In genomic region chr11:56890584-56891305, GRCh38 we compare ENCODE assay signal across 31 cellular contexts.
"Had no signal": no experiment of that assay in that cellular context is flagged by ENCODE, and none has a peak within 500 bp of the region (broad histone marks: within the 10 kb centered on the region; RNA-seq: fewer than 3 reads in every experiment).

No MANE protein-coding gene starts in this region.

- H3K4me3 Mint-ChIP-seq: activated CD4-positive, alpha-beta T cell treated with anti-CD3 and anti-CD28 coated beads, Interleukin-2, amount 10 ng/mL, durations not matched to agents 7 days and 5 days; activated CD8-positive, alpha-beta T cell treated with anti-CD3 and anti-CD28 coated beads for 36 hours; activated naive CD4-positive, alpha-beta T cell treated with anti-CD3 and anti-CD28 coated beads, Interleukin-2, amount 10 ng/mL, durations not matched to agents 7 days and 5 days; activated naive CD8-positive, alpha-beta T cell treated with anti-CD3 and anti-CD28 coated beads for 36 hours; activated T-cell treated with anti-CD3 and anti-CD28 coated beads, Interleukin-2, amount 50 U/mL, for 72 hours had no signal

- H3K27ac ChIP-seq: brain microvascular endothelial cell, Peyer's patch, RWPE1, SJCRH30, VCaP had no signal

- H3K9me3 ChIP-seq: Peyer's patch, SJCRH30, SK-N-SH had no signal

- H3K27me3 Mint-ChIP-seq: activated CD8-positive, alpha-beta T cell treated with anti-CD3 and anti-CD28 coated beads for 36 hours; activated naive CD4-positive, alpha-beta T cell treated with anti-CD3 and anti-CD28 coated beads, Interleukin-2, amount 10 ng/mL, durations not matched to agents 7 days and 5 days; activated naive CD8-positive, alpha-beta T cell treated with anti-CD3 and anti-CD28 coated beads for 36 hours had no signal

- H3K36me3 ChIP-seq: brain microvascular endothelial cell, Peyer's patch, SJCRH30 had no signal

- DNase-seq: activated CD4-positive, alpha-beta T cell treated with anti-CD3 and anti-CD28 coated beads, Interleukin-2, amount 10 ng/mL, durations not matched to agents 7 days and 5 days; activated CD4-positive, CD25-positive, alpha-beta regulatory T cell; activated CD8-positive, alpha-beta memory T cell treated with anti-CD3 and anti-CD28 coated beads, Interleukin-2, amount 50 U/mL, for 4 hours; activated CD8-positive, alpha-beta T cell treated with anti-CD3 and anti-CD28 coated beads for 36 hours; activated gamma-delta T cell treated with Interleukin-2 at 50 U/mL for 16 hours; activated naive CD4-positive, alpha-beta T cell treated with anti-CD3 and anti-CD28 coated beads, Interleukin-2, amount 10 ng/mL, durations not matched to agents 7 days and 5 days; activated naive CD8-positive, alpha-beta T cell treated with anti-CD3 and anti-CD28 coated beads for 36 hours; activated T-cell treated with anti-CD3 and anti-CD28 coated beads, Interleukin-2, amount 50 U/mL, for 72 hours; brain microvascular endothelial cell; caudate nucleus; Karpas-422; NCI-H1092 treated with DMSO at 0.1 percent for 48 hours; NCI-H1436; NCI-H1694 treated with DMSO at 0.1 percent for 48 hours; NCI-H2081; NCI-H2171; NCI-H2227 treated with DMSO at 0.1 percent for 48 hours; NCI-H446 treated with DMSO at 0.1 percent for 48 hours; NCI-H524 treated with DMSO at 0.1 percent for 48 hours; NCI-H82; NK-92 treated with Interleukin-12 subunit alpha and Interleukin-12 subunit beta, amount 100 ng/mL, for 24 hours; OCI-M1; Peyer's patch; Right ventricle myocardium superior; SJCRH30; SK-N-SH; T-helper 1 cell had no signal

- H3K4me1 ChIP-seq: Peyer's patch, SJCRH30 had no signal

- H3K27ac Mint-ChIP-seq: activated CD4-positive, alpha-beta T cell treated with anti-CD3 and anti-CD28 coated beads, Interleukin-2, amount 10 ng/mL, durations not matched to agents 7 days and 5 days; activated CD8-positive, alpha-beta T cell treated with anti-CD3 and anti-CD28 coated beads for 36 hours; activated naive CD4-positive, alpha-beta T cell treated with anti-CD3 and anti-CD28 coated beads, Interleukin-2, amount 10 ng/mL, durations not matched to agents 7 days and 5 days; activated naive CD8-positive, alpha-beta T cell treated with anti-CD3 and anti-CD28 coated beads for 36 hours; activated T-cell treated with anti-CD3 and anti-CD28 coated beads, Interleukin-2, amount 50 U/mL, for 72 hours; activated T-helper 2 cell treated with anti-CD3 and anti-CD28 coated beads, Interferon-gamma antibody, Interleukin-2, Interleukin-4, amounts not matched to agents 10 μg/mL and 5 μg/mL and 100 μg/mL, durations not matched to agents 14 hours and 24 hours and 36 hours had no signal

- H3K4me1 Mint-ChIP-seq: activated CD4-positive, alpha-beta T cell treated with anti-CD3 and anti-CD28 coated beads, Interleukin-2, amount 10 ng/mL, durations not matched to agents 7 days and 5 days; activated naive CD4-positive, alpha-beta T cell treated with anti-CD3 and anti-CD28 coated beads, Interleukin-2, amount 10 ng/mL, durations not matched to agents 7 days and 5 days; activated naive CD8-positive, alpha-beta T cell treated with anti-CD3 and anti-CD28 coated beads for 36 hours had no signal

- H3K36me3 Mint-ChIP-seq: activated naive CD4-positive, alpha-beta T cell treated with anti-CD3 and anti-CD28 coated beads, Interleukin-2, amount 10 ng/mL, durations not matched to agents 7 days and 5 days; activated naive CD8-positive, alpha-beta T cell treated with anti-CD3 and anti-CD28 coated beads for 36 hours had no signal

- H3K9me3 Mint-ChIP-seq: activated CD4-positive, alpha-beta T cell treated with anti-CD3 and anti-CD28 coated beads, Interleukin-2, amount 10 ng/mL, durations not matched to agents 7 days and 5 days; activated CD8-positive, alpha-beta T cell treated with anti-CD3 and anti-CD28 coated beads for 36 hours; activated naive CD4-positive, alpha-beta T cell treated with anti-CD3 and anti-CD28 coated beads, Interleukin-2, amount 10 ng/mL, durations not matched to agents 7 days and 5 days; activated naive CD8-positive, alpha-beta T cell treated with anti-CD3 and anti-CD28 coated beads for 36 hours; activated T-helper 2 cell treated with anti-CD3 and anti-CD28 coated beads, Interferon-gamma antibody, Interleukin-2, Interleukin-4, amounts not matched to agents 10 μg/mL and 5 μg/mL and 100 μg/mL, durations not matched to agents 14 hours and 24 hours and 36 hours had no signal

- H3K4me3 ChIP-seq: K562, Peyer's patch, SJCRH30 had no signal

- H3K27me3 ChIP-seq: brain microvascular endothelial cell, Peyer's patch, SJCRH30 had no signal
